ENCODE assay signal across 15 cellular contexts in genomic region chr2:119383410-119384140, GRCh38. TPM values are rescaled to one million over a fixed set of nuclear protein-coding genes. Genes with fewer than 3 reads are reported as not detected.
DNase-seq lines count a peak whose midpoint lies in the region; ATAC-seq, FAIRE-seq and TF ChIP-seq lines count a peak whose summit lies in the region.
"Had no signal": no experiment of that assay in that cellular context is flagged by ENCODE, and none has a peak within 500 bp of the region (broad histone marks: within the 10 kb centered on the region; RNA-seq: fewer than 3 reads in every experiment).

No MANE protein-coding gene starts in this region.

- DNase-seq in cardiac septum (ENCODE audit: low spot score) (peak; percentile 53), Right ventricle myocardium inferior (ENCODE audit: missing footprints) (no peak), NCI-H2171 treated with DMSO at 0.1 percent for 48 hours (lab: John Stamatoyannopoulos, UW) (peak; percentile 97), breast epithelium (ENCODE audit: low spot score in 2 of 2) (peak; percentile 73 to 78), small intestine (peak; percentile 49), urothelium cell line (ENCODE audit: low spot score) (no peak), OCI-M2 (lab: John Stamatoyannopoulos, UW; ENCODE audit: unreplicated experiment) (no peak)
- DNase-seq in stimulated activated naive CD4-positive, alpha-beta T cell treated with Interleukin-2 at 50 U/mL for 16 hours (lab: John Stamatoyannopoulos, UW) = no peak
- DNase-seq: activated B cell treated with CpG ODN at 0.5 μM for 24 hours; activated naive CD4-positive, alpha-beta T cell; posterior cingulate gyrus had no signal

- H3K36me3 ChIP-seq in breast epithelium (no peaks in the 10 kb centered on the region), small intestine (ENCODE audit: control insufficient read depth in 2 of 2, insufficient read depth in 2 of 2, low read length in 2 of 2) (no peaks in the 10 kb centered on the region)
- H3K36me3 ChIP-seq: cardiac muscle cell, gastroesophageal sphincter had no signal

- no peak for TF ChIP-seq CTCF in breast epithelium (IDR thresholded peaks at IDR 0.05)

- WGBS in small intestine, 3 donors = 32 to 60% (median 42%) methylated on average over 6 of the region's 6 CpGs

- intact Hi-C loops in cardiac septum (cut with DNase I) (no loop called here), Right ventricle myocardium inferior (cut with DNase I) (no loop called here), breast epithelium (cut with DNase I; ENCODE audit: low total_unique reads) (no loop called here)

- H3K27ac ChIP-seq in breast epithelium (peak overlapping the region; percentile 16 to 21), small intestine (ENCODE audit: low read depth in 1 of 2, low read length in 1 of 2) (no peak overlapping the region)
- H3K27ac ChIP-seq: cardiac muscle cell, gastroesophageal sphincter, PC-9 had no signal

- H3K9me3 ChIP-seq in breast epithelium = no peaks in the 10 kb centered on the region
- H3K9me3 ChIP-seq in small intestine (ENCODE audit: control insufficient read depth, low read depth) = no peaks in the 10 kb centered on the region
- H3K9me3 ChIP-seq: gastroesophageal sphincter had no signal

- H3K27me3 ChIP-seq in breast epithelium = no peaks in the 10 kb centered on the region
- no peaks in the 10 kb centered on the region for H3K27me3 ChIP-seq in small intestine (ENCODE audit: control insufficient read depth in 2 of 2, insufficient read depth in 2 of 2, low read length in 2 of 2)
- H3K27me3 ChIP-seq: cardiac muscle cell, gastroesophageal sphincter had no signal

- H3K4me3 ChIP-seq in breast epithelium (no peak overlapping the region), small intestine (ENCODE audit: low read depth in 1 of 2, low read length in 2 of 2) (no peak overlapping the region)
- H3K4me3 ChIP-seq: cardiac muscle cell, gastroesophageal sphincter, PC-9 had no signal

- no peak for TF ChIP-seq POLR2A in breast epithelium (IDR thresholded peaks at IDR 0.05)

- H3K4me1 ChIP-seq in breast epithelium = peaks cover 0 to 8% of the 10 kb centered on the region in 2 donors
- no peaks in the 10 kb centered on the region for H3K4me1 ChIP-seq in small intestine (ENCODE audit: control insufficient read depth in 2 of 2, insufficient read depth in 1 of 2, low read depth in 1 of 2, low read length in 1 of 2)

- no peak for ATAC-seq in Right ventricle myocardium inferior
- ATAC-seq: gastroesophageal sphincter had no signal

- FAIRE-seq in small intestine (lab: Jason Lieb, UNC) (no peak), urothelium cell line (lab: Jason Lieb, UNC) (no peak)

RNA-seq across cellular contexts. Expression of gene DBI, which starts 16.8 kb away (rescaled TPM):
- total RNA-seq in cardiac septum (251 TPM), Right ventricle myocardium inferior (299 TPM), breast epithelium (100 to 1,000 TPM; 160 to 236 (median 202) TPM)
- 1,000 to 10,000 TPM in 1 of 3 donors, 100 to 1,000 TPM in 2; 483 to 1,006 (median 665) TPM for polyA plus RNA-seq in small intestine

RNA-seq across cellular contexts. Expression of gene C2orf76, which starts 16.9 kb away (rescaled TPM):
- total RNA-seq in cardiac septum = 11.7 TPM
- total RNA-seq in Right ventricle myocardium inferior = 6.8 TPM
- 10 to 100 TPM; 12.5 to 17.0 (median 13.0) TPM for total RNA-seq in breast epithelium
- polyA plus RNA-seq in small intestine = 10 to 100 TPM; 11.2 to 13.5 (median 13.2) TPM

RNA-seq across cellular contexts. Expression of gene TMEM37, which starts 48.1 kb away (rescaled TPM):
- total RNA-seq in cardiac septum (1.5 TPM), Right ventricle myocardium inferior (4.5 TPM), breast epithelium (10 to 100 TPM in 1 of 3 donors, 1 to 10 TPM in 2; 8.8 to 43.2 (median 9.4) TPM)
- polyA plus RNA-seq in small intestine = 100 to 1,000 TPM in 1 of 3 donors, 10 to 100 TPM in 2; 43.2 to 124 (median 75.9) TPM
- polyA plus RNA-seq: IgD-negative memory B cell had no signal

Comparison
In these comparisons a context has a peak if more than half of its experiments do, and no peak if none do; other contexts are left out.
1. DNase-seq: peak in cardiac septum (single experiment), NCI-H2171 treated with DMSO at 0.1 percent for 48 hours (single experiment), breast epithelium (2 of 2) and small intestine (single experiment); none in Right ventricle myocardium inferior (single experiment), urothelium cell line (single experiment), OCI-M2 (single experiment) and stimulated activated naive CD4-positive, alpha-beta T cell treated with Interleukin-2 at 50 U/mL for 16 hours (single experiment).
2. H3K27ac ChIP-seq: peak in breast epithelium (2 of 2); none in small intestine (0 of 2).